12 cellular contexts compared by ENCODE assay signal in the genomic region with DNA sequence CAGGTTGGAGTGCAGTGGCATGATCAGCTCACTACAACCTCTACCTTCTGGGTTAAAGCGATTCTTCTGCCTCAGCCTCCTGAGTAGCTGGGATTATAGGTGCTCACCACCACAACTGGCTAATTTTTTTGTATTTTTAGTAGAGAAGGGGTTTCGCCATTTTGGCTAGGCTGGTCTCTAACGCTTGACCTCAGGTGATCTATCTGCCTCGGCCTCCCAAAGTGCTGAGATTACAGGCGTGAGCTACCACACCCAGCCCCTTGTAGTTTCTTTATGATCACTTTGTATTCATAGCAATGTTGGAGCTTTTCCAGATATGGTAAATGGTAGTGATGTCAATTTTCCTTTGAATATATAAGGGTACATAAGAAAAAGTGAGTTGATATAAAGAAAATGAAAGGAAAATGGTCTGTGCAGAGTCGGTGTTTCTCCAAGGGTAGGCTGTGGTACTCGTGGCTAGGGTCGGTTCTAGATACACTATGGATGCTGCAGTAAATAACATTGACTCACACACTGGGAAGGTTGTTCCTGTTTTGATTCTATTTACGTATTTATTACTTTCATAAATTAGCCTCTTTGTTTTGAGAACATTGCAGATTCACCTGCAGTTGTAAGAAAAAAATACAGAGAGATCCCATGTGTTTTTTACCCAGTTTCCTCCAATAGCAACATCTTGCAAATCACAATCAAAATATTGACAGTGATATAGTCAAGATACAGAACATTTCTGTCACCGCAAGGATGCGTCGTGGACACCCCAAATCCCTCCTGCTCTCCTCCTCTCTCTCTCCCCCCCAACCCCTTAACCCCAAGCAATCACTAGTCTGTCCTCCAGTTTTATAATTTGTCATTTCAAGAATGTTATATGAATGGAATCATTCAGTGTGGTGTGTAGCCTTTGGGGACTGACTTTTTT.
DNase-seq lines count a peak whose midpoint lies in the region; ATAC-seq lines count a peak whose summit lies in the region.
"Had no signal": no experiment of that assay in that cellular context is flagged by ENCODE, and none has a peak within 500 bp of the region (broad histone marks: within the 10 kb centered on the region; RNA-seq: fewer than 3 reads in every experiment).

No MANE protein-coding gene starts in this region.

- peak; percentile 46 for DNase-seq in activated CD4-positive, alpha-beta T cell treated with anti-CD3 and anti-CD28 coated beads for 48 hours
- DNase-seq in activated CD4-positive, alpha-beta T cell treated with anti-CD3 and anti-CD28 coated beads, Interleukin-2, amount 50 U/mL, for 1 hour = no peak
- peak in 3 of 5 experiments; percentile 34 to 75 (median 52) for DNase-seq in T-helper 2 cell
- DNase-seq in effector memory CD4-positive, alpha-beta T cell = peak in 1 of 3 donors; percentile 41
- no peak for DNase-seq in stimulated activated naive B cell treated with anti-CD40 and anti-IgM and Interleukin-4, amounts not matched to agents 10 μg/mL and 1 μg/mL and 100 μg/mL, for 72 hours
- DNase-seq in Ammon's horn (ENCODE audit: low spot score) = no peak
- DNase-seq in ACHN = no peak
- DNase-seq: activated CD4-positive, alpha-beta T cell treated with anti-CD3 and anti-CD28 coated beads, Interleukin-2, amount 50 U/mL, for 4 hours; gastrocnemius medialis had no signal

- no peaks in the 10 kb centered on the region for H3K9me3 Mint-ChIP-seq in stimulated activated naive B cell treated with anti-CD40 and anti-IgM and Interleukin-4, amounts not matched to agents 10 μg/mL and 1 μg/mL and 100 μg/mL, for 72 hours

- peaks cover 8 to 10% of the 10 kb centered on the region in 2 donors for H3K36me3 Mint-ChIP-seq in stimulated activated naive B cell treated with anti-CD40 and anti-IgM and Interleukin-4, amounts not matched to agents 10 μg/mL and 1 μg/mL and 100 μg/mL, for 72 hours
- H3K36me3 Mint-ChIP-seq: type B pancreatic cell had no signal

- peaks cover 50% of the 10 kb centered on the region for H3K4me1 ChIP-seq in effector memory CD4-positive, alpha-beta T cell (ENCODE audit: control insufficient read depth, insufficient read depth, low read length, poor library complexity, severe bottlenecking)
- H3K4me1 ChIP-seq: gastrocnemius medialis had no signal

- peak; percentile 8 to 42 for ATAC-seq in stimulated activated naive B cell treated with anti-CD40 and anti-IgM and Interleukin-4, amounts not matched to agents 10 μg/mL and 1 μg/mL and 100 μg/mL, for 72 hours (replicated peaks)
- ATAC-seq in HG02981 (IDR thresholded peaks at IDR 0.05; ENCODE audit: unreplicated experiment) = no peak
- ATAC-seq: gastrocnemius medialis had no signal

- H3K27ac Mint-ChIP-seq in stimulated activated naive B cell treated with anti-CD40 and anti-IgM and Interleukin-4, amounts not matched to agents 10 μg/mL and 1 μg/mL and 100 μg/mL, for 72 hours = peak overlapping the region; percentile 66
- H3K27ac Mint-ChIP-seq: type B pancreatic cell had no signal

- H3K27me3 ChIP-seq in effector memory CD4-positive, alpha-beta T cell (replicated peaks; ENCODE audit: control insufficient read depth, insufficient read depth, low read length, poor library complexity, severe bottlenecking) = no peaks in the 10 kb centered on the region

- H3K9me3 ChIP-seq in effector memory CD4-positive, alpha-beta T cell (ENCODE audit: control insufficient read depth, low read length) = no peaks in the 10 kb centered on the region
- H3K9me3 ChIP-seq: gastrocnemius medialis had no signal

- peak overlapping the region; percentile 64 to 67 for H3K4me3 Mint-ChIP-seq in stimulated activated naive B cell treated with anti-CD40 and anti-IgM and Interleukin-4, amounts not matched to agents 10 μg/mL and 1 μg/mL and 100 μg/mL, for 72 hours
- H3K4me3 Mint-ChIP-seq: type B pancreatic cell had no signal

- H3K27me3 Mint-ChIP-seq in stimulated activated naive B cell treated with anti-CD40 and anti-IgM and Interleukin-4, amounts not matched to agents 10 μg/mL and 1 μg/mL and 100 μg/mL, for 72 hours = no peaks in the 10 kb centered on the region

- H3K36me3 ChIP-seq in effector memory CD4-positive, alpha-beta T cell (ENCODE audit: control insufficient read depth, insufficient read depth, low read length) = no peaks in the 10 kb centered on the region
- H3K36me3 ChIP-seq: gastrocnemius medialis had no signal

- peak overlapping the region; percentile 42 for H3K4me3 ChIP-seq in effector memory CD4-positive, alpha-beta T cell (ENCODE audit: insufficient read depth, low read depth, low read length, poor library complexity, severe bottlenecking)
- H3K4me3 ChIP-seq: gastrocnemius medialis, SK-N-MC had no signal

- peak overlapping the region; percentile 98 for H3K27ac ChIP-seq in effector memory CD4-positive, alpha-beta T cell (ENCODE audit: insufficient read depth, low read length, poor library complexity, severe bottlenecking)
- H3K27ac ChIP-seq: gastrocnemius medialis, SK-N-MC had no signal

- in situ Hi-C loops in ACHN (cut with HindIII; ENCODE audit: low pct_ligation_motif_present, low pct_unique_long_range_greater_than_20kb, low sequenced_read_pairs) = no loop called here

- peaks cover 46 to 72% of the 10 kb centered on the region in 2 donors for H3K4me1 Mint-ChIP-seq in stimulated activated naive B cell treated with anti-CD40 and anti-IgM and Interleukin-4, amounts not matched to agents 10 μg/mL and 1 μg/mL and 100 μg/mL, for 72 hours

Comparison
In these comparisons a context has a peak if more than half of its experiments do, and no peak if none do; other contexts are left out.
1. DNase-seq: peak in activated CD4-positive, alpha-beta T cell treated with anti-CD3 and anti-CD28 coated beads for 48 hours (single experiment) and T-helper 2 cell (3 of 5); none in activated CD4-positive, alpha-beta T cell treated with anti-CD3 and anti-CD28 coated beads, Interleukin-2, amount 50 U/mL, for 1 hour (single experiment), stimulated activated naive B cell treated with anti-CD40 and anti-IgM and Interleukin-4, amounts not matched to agents 10 μg/mL and 1 μg/mL and 100 μg/mL, for 72 hours (single experiment), Ammon's horn (single experiment) and ACHN (single experiment).